ENCODE assay signal across 1 cellular context in the genomic region with DNA sequence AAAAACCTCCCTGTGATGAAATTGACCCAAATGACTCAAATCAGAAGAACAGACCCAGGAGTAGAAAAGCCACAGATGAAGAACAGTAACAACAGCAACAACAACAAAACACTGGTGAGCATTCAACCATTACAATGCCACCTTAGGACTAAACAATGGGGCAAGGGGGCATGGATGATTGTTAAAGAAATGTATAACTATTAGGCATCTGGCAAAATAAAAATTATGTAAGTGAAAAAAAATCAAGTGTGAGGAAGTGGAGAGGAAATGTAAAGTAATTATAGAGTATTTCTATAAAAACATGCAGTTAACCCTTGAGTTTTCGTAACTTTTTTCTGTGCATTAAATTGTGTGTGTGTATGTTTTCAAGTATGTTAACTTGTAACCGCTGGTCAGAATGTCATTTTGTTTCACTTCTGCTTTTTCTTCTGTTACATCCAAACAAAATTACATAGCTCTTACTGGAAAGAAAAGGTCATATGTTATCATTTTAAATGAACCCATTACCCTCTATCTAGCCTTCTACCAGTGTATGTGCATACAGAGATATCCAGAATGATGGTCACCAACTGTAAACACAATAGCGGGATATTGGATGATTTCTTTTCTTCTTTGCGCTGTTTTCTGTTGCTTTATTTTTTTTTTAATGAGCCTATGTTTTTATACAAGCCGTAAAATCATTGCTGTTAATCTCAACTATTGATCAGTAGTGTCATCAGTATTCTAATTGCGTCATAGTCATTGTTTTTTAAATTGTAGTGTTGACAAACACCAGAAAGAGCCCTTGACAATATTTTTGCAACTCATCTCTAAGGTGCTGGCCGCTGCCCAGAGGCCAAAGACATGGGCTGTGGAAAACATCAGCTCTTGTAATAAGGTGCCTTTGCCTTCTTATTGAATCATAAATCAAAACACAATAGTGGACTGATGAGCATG.
TF ChIP-seq lines count a peak whose summit lies in the region.

No MANE protein-coding gene starts in this region.

TF ChIP-seq in WTC11, 78 proteins besides CTCF, POLR2A, EP300 and RAD21 (continued from another document):
- TF ChIP-seq, protein P1, sequence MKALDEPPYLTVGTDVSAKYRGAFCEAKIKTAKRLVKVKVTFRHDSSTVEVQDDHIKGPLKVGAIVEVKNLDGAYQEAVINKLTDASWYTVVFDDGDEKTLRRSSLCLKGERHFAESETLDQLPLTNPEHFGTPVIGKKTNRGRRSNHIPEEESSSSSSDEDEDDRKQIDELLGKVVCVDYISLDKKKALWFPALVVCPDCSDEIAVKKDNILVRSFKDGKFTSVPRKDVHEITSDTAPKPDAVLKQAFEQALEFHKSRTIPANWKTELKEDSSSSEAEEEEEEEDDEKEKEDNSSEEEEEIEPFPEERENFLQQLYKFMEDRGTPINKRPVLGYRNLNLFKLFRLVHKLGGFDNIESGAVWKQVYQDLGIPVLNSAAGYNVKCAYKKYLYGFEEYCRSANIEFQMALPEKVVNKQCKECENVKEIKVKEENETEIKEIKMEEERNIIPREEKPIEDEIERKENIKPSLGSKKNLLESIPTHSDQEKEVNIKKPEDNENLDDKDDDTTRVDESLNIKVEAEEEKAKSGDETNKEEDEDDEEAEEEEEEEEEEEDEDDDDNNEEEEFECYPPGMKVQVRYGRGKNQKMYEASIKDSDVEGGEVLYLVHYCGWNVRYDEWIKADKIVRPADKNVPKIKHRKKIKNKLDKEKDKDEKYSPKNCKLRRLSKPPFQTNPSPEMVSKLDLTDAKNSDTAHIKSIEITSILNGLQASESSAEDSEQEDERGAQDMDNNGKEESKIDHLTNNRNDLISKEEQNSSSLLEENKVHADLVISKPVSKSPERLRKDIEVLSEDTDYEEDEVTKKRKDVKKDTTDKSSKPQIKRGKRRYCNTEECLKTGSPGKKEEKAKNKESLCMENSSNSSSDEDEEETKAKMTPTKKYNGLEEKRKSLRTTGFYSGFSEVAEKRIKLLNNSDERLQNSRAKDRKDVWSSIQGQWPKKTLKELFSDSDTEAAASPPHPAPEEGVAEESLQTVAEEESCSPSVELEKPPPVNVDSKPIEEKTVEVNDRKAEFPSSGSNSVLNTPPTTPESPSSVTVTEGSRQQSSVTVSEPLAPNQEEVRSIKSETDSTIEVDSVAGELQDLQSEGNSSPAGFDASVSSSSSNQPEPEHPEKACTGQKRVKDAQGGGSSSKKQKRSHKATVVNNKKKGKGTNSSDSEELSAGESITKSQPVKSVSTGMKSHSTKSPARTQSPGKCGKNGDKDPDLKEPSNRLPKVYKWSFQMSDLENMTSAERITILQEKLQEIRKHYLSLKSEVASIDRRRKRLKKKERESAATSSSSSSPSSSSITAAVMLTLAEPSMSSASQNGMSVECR (CRISPR knock-in tag; IDR thresholded peaks at IDR 0.05; ENCODE audit: borderline replicate concordance), result no peak
- no peak for TF ChIP-seq ELF4 (CRISPR knock-in tag; IDR thresholded peaks at IDR 0.05; ENCODE audit: low read depth)
- no peak for TF ChIP-seq NFYB (CRISPR knock-in tag; conservative IDR thresholded peaks at IDR 0.05; ENCODE audit: low read depth)
- TF ChIP-seq, protein P2, sequence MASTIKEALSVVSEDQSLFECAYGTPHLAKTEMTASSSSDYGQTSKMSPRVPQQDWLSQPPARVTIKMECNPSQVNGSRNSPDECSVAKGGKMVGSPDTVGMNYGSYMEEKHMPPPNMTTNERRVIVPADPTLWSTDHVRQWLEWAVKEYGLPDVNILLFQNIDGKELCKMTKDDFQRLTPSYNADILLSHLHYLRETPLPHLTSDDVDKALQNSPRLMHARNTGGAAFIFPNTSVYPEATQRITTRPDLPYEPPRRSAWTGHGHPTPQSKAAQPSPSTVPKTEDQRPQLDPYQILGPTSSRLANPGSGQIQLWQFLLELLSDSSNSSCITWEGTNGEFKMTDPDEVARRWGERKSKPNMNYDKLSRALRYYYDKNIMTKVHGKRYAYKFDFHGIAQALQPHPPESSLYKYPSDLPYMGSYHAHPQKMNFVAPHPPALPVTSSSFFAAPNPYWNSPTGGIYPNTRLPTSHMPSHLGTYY (CRISPR knock-in tag; IDR thresholded peaks at IDR 0.05), result no peak
- TF ChIP-seq GTF2I (CRISPR knock-in tag; conservative IDR thresholded peaks at IDR 0.05), result no peak
- no peak for TF ChIP-seq ZNF232 (CRISPR knock-in tag; IDR thresholded peaks at IDR 0.05)
- TF ChIP-seq CBFB (CRISPR knock-in tag; IDR thresholded peaks at IDR 0.05; ENCODE audit: low read depth), result no peak
